In the genomic region with DNA sequence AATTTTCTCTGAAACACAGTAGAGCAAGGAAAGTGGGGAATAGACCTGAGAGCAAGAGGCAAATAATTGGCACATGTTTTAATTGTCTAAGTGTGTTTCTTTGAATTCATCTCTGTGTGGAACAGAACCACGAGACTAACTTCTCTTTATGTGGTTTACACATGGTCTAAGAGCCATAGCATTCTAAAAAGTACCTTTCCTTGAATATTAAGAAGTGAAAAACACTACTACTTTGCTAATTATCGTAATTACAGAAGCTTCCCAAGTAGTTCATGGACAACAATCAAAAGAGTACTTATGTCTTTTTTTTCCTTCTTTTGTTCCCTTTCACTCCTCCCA, we compare ENCODE assay signal across 12 cellular contexts. TPM values are rescaled to one million over a fixed set of nuclear protein-coding genes. Genes with fewer than 3 reads are reported as not detected.
DNase-seq lines count a peak whose midpoint lies in the region; ATAC-seq and TF ChIP-seq lines count a peak whose summit lies in the region.
"Had no signal": no experiment of that assay in that cellular context is flagged by ENCODE, and none has a peak within 500 bp of the region (broad histone marks: within the 10 kb centered on the region; RNA-seq: fewer than 3 reads in every experiment).

No MANE protein-coding gene starts in this region.

- H3K9me3 Mint-ChIP-seq in stimulated activated naive CD8-positive, alpha-beta T cell treated with anti-CD3 and anti-CD28 coated beads, Interleukin-15, Interleukin-2, amounts not matched to agents 100 ng/mL and 50 ng/mL, for 24 hours = no peaks in the 10 kb centered on the region
- H3K9me3 Mint-ChIP-seq in T-cell (no peaks in the 10 kb centered on the region), H9 (peaks cover 23 to 29% of the 10 kb centered on the region in 2 experiments)

- H3K4ac ChIP-seq in H9 (ENCODE audit: low read depth, low read length) = no peak overlapping the region

- no peak overlapping the region for H3K9ac ChIP-seq in H9 (ENCODE audit: extremely low read depth, insufficient read length, low read length)

- no peak for ATAC-seq in stimulated activated naive CD8-positive, alpha-beta T cell treated with anti-CD3 and anti-CD28 coated beads, Interleukin-15, Interleukin-2, amounts not matched to agents 100 U/mL and 50 U/mL, for 24 hours
- ATAC-seq in HG02759 (IDR thresholded peaks at IDR 0.05; ENCODE audit: unreplicated experiment) (peak; percentile 27), T-cell (replicated peaks in 1 of 4) (peak in 2 of 4 experiments; percentile 32 to 42), HG02840 (IDR thresholded peaks at IDR 0.05; ENCODE audit: low FRiP score, unreplicated experiment) (no peak)
- ATAC-seq: body of pancreas had no signal

- no peak overlapping the region for H2AK5ac ChIP-seq in H9 (ENCODE audit: insufficient read length, low read length)

- peaks cover 24% of the 10 kb centered on the region for H3K4me1 Mint-ChIP-seq in stimulated activated naive CD8-positive, alpha-beta T cell treated with anti-CD3 and anti-CD28 coated beads, Interleukin-15, Interleukin-2, amounts not matched to agents 100 ng/mL and 50 ng/mL, for 24 hours (ENCODE audit: low read depth)
- H3K4me1 Mint-ChIP-seq in T-cell = peaks cover 25 to 26% (median 25%) of the 10 kb centered on the region in 3 donors
- no peaks in the 10 kb centered on the region for H3K4me1 Mint-ChIP-seq in H9

- no peak overlapping the region for H2AFZ ChIP-seq in H9 (ENCODE audit: low read length)

- no peak overlapping the region for H3K23ac ChIP-seq in H9 (ENCODE audit: insufficient read length, low read depth, low read length)

- no peaks in the 10 kb centered on the region for H4K20me1 ChIP-seq in H9 (ENCODE audit: control insufficient read depth, insufficient read depth, insufficient read length)

- no peak overlapping the region for H4K8ac ChIP-seq in H9 (replicated peaks; ENCODE audit: insufficient read length, low read depth, low read length)

- no peaks in the 10 kb centered on the region for H3K79me2 ChIP-seq in H9 (ENCODE audit: insufficient read depth, low read length)

- H2BK12ac ChIP-seq in H9 (ENCODE audit: insufficient read length, low read depth, low read length) = no peak overlapping the region

- peak overlapping the region; percentile 69 for H3K27ac Mint-ChIP-seq in stimulated activated naive CD8-positive, alpha-beta T cell treated with anti-CD3 and anti-CD28 coated beads, Interleukin-15, Interleukin-2, amounts not matched to agents 100 ng/mL and 50 ng/mL, for 24 hours
- H3K27ac Mint-ChIP-seq in T-cell (peak overlapping the region; percentile 52 to 57), H9 (no peak overlapping the region)

- H3K79me1 ChIP-seq in H9 (ENCODE audit: insufficient read depth, low read depth, low read length, poor library complexity, severe bottlenecking) = no peaks in the 10 kb centered on the region

- no peak overlapping the region for H3K4me3 ChIP-seq in H7 (ENCODE audit: insufficient read depth, low read depth, low read length)
- H3K4me3 ChIP-seq: body of pancreas had no signal

- H3K9me3 ChIP-seq in H9 (ENCODE audit: control insufficient read depth, low read depth, low read length) = no peaks in the 10 kb centered on the region
- H3K9me3 ChIP-seq: body of pancreas had no signal

- H3K14ac ChIP-seq in H9 (ENCODE audit: insufficient read depth, low read length) = no peak overlapping the region

- no peak overlapping the region for H3K56ac ChIP-seq in H9 (ENCODE audit: insufficient read length, low read depth, low read length)

- H3K18ac ChIP-seq in H9 (ENCODE audit: insufficient read length, low read depth, low read length) = no peak overlapping the region

- DNase-seq in stimulated activated naive CD8-positive, alpha-beta T cell treated with anti-CD3 and anti-CD28 coated beads, Interleukin-15, Interleukin-2, amounts not matched to agents 100 U/mL and 50 U/mL, for 24 hours = no peak
- no peak for DNase-seq in T-cell
- DNase-seq in EL = no peak
- DNase-seq in H7 = no peak
- no peak for DNase-seq in H9
- DNase-seq: body of pancreas, erythroblast, NCI-H526, small intestine had no signal

- no peaks in the 10 kb centered on the region for H3K4me1 ChIP-seq in H9 (ENCODE audit: insufficient read depth, low read length)
- H3K4me1 ChIP-seq: body of pancreas had no signal

- no peaks in the 10 kb centered on the region for H3K36me3 ChIP-seq in H7 (replicated peaks; ENCODE audit: control insufficient read depth, insufficient read depth, low read length)

- no peak overlapping the region for H3T11ph ChIP-seq in H9 (ENCODE audit: low read length)

- POLR2A ChIA-PET in T-cell (lab: Charles Lee) = interaction anchor here in 1 of 2 donors (0.6 kb wide), 1 partner anchor 1005 kb away, joined by 3 read pairs; no protein-coding TSS in a partner anchor

- no peak overlapping the region for H3K27ac ChIP-seq in H9 (ENCODE audit: insufficient read length, low read depth, low read length)
- H3K27ac ChIP-seq: body of pancreas had no signal

- no peak overlapping the region for H2BK15ac ChIP-seq in H9 (ENCODE audit: low read depth, low read length)

- no CpG with 5 or more reads among the region's 2 CpGs for WGBS in H9 (ENCODE audit: extremely low coverage, insufficient read length, low lambda C conversion rate)

- H3K4me3 Mint-ChIP-seq in stimulated activated naive CD8-positive, alpha-beta T cell treated with anti-CD3 and anti-CD28 coated beads, Interleukin-15, Interleukin-2, amounts not matched to agents 100 ng/mL and 50 ng/mL, for 24 hours = peak overlapping the region; percentile 28
- H3K4me3 Mint-ChIP-seq in T-cell = peak overlapping the region in 1 of 3 donors; percentile 56
- H3K4me3 Mint-ChIP-seq in H9 = no peak overlapping the region

- no peak for TF ChIP-seq CTCF in H9 (conservative IDR thresholded peaks at IDR 0.05)

- H3K36me3 Mint-ChIP-seq in stimulated activated naive CD8-positive, alpha-beta T cell treated with anti-CD3 and anti-CD28 coated beads, Interleukin-15, Interleukin-2, amounts not matched to agents 100 ng/mL and 50 ng/mL, for 24 hours (ENCODE audit: low read depth) = no peaks in the 10 kb centered on the region
- H3K36me3 Mint-ChIP-seq in T-cell = no peaks in the 10 kb centered on the region
- H3K36me3 Mint-ChIP-seq in H9 (ENCODE audit: insufficient read depth in 1 of 3, low read depth in 3 of 3) = no peaks in the 10 kb centered on the region

- H4K5ac ChIP-seq in H9 (ENCODE audit: insufficient read length, low read depth, low read length) = no peak overlapping the region

- H2BK5ac ChIP-seq in H9 (ENCODE audit: insufficient read length, low read length) = no peak overlapping the region

- no peaks in the 10 kb centered on the region for H3K23me2 ChIP-seq in H9 (ENCODE audit: insufficient read length, low read depth, low read length, poor library complexity, severe bottlenecking)

- no peak overlapping the region for H2BK20ac ChIP-seq in H9 (ENCODE audit: low read depth, low read length, poor library complexity, severe bottlenecking)

- H2BK120ac ChIP-seq in H9 (ENCODE audit: low read depth, low read length, poor library complexity, severe bottlenecking) = no peak overlapping the region

- H3K27me3 ChIP-seq in H7 (ENCODE audit: control insufficient read depth, insufficient read depth, low read length) (no peaks in the 10 kb centered on the region), H9 (ENCODE audit: insufficient read depth, low read length) (no peaks in the 10 kb centered on the region)
- H3K27me3 ChIP-seq: body of pancreas had no signal

- no peak overlapping the region for H3K4me2 ChIP-seq in H9 (ENCODE audit: insufficient read depth, insufficient read length, low read length)

- no peaks in the 10 kb centered on the region for H3K27me3 Mint-ChIP-seq in stimulated activated naive CD8-positive, alpha-beta T cell treated with anti-CD3 and anti-CD28 coated beads, Interleukin-15, Interleukin-2, amounts not matched to agents 100 ng/mL and 50 ng/mL, for 24 hours
- H3K27me3 Mint-ChIP-seq in T-cell (peaks cover 0 to under 1% of the 10 kb centered on the region in 2 donors), H9 (ENCODE audit: low read depth) (no peaks in the 10 kb centered on the region)

- CTCF ChIA-PET in T-cell (lab: Charles Lee) = interaction anchor here in 1 of 2 donors (1.1 kb wide), 1 partner anchor 32 kb away, joined by 6 read pairs; no protein-coding TSS in a partner anchor

- H4K91ac ChIP-seq in H9 (ENCODE audit: insufficient read length, low read depth, low read length) = no peak overlapping the region

RNA-seq across cellular contexts. Expression of a gene that starts 2.9 kb away (rescaled TPM):
- 1 to 10 TPM; 1.1 to 5.0 (median 1.8) TPM for total RNA-seq in T-cell
- 0.14 TPM in 1 of 2 replicates, not detected in the other for total RNA-seq in H7 (2014; rRNA removed; shearing (Covaris generic))
- 0.04 and 0.07 TPM in 2 replicates for total RNA-seq in H9 (2021)

Comparison
In these comparisons a context has a peak if more than half of its experiments do, and no peak if none do; other contexts are left out.
1. H3K27ac Mint-ChIP-seq: peak in stimulated activated naive CD8-positive, alpha-beta T cell treated with anti-CD3 and anti-CD28 coated beads, Interleukin-15, Interleukin-2, amounts not matched to agents 100 ng/mL and 50 ng/mL, for 24 hours (single experiment) and T-cell (2 of 2); none in H9 (0 of 3).